31 cellular contexts compared by ENCODE assay signal in the genomic region with DNA sequence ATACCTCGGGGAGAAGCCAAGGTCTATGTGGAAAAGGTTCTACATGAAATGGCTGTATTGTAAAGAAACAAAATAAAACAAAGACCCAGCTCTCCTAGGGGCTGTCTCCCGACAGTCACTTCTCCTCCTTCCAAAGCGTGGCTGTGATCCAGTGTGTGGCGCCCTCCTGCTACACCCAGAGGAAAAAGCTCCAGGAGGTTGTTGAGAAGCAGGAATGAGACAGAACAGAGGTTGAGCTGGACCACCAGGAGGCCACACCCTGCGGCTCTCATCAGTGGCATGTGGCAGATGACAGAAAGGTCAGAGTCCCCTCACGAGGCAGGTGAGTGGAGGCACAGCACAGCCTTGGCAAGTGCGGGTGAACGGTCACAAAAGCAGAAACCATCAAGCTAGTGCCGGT.
"Had no signal": no experiment of that assay in that cellular context is flagged by ENCODE, and none has a peak within 500 bp of the region (broad histone marks: within the 10 kb centered on the region; RNA-seq: fewer than 3 reads in every experiment).

No MANE protein-coding gene starts in this region.

- H3K4me1 ChIP-seq: gastrocnemius medialis, prostate gland, uterus had no signal

- H3K4me3 ChIP-seq: coronary artery, dorsolateral prefrontal cortex, gastrocnemius medialis, hepatocyte, ovary, prostate gland, skin epidermis, uterus had no signal

- H3K4me2 ChIP-seq: hepatocyte had no signal

- H3K79me2 ChIP-seq: hepatocyte had no signal

- H3K4me1 Mint-ChIP-seq: activated CD8-positive, alpha-beta memory T cell treated with anti-CD3 and anti-CD28 coated beads, Interleukin-2, amount 10 ng/mL, durations not matched to agents 7 days and 5 days; immature natural killer cell; naive thymus-derived CD4-positive, alpha-beta T cell; stimulated activated naive CD8-positive, alpha-beta T cell treated with anti-CD3 and anti-CD28 coated beads, Interleukin-15, amount 100 ng/mL, for 72 hours had no signal

- DNase-seq: activated CD4-positive, alpha-beta T cell treated with anti-CD3 and anti-CD28 coated beads for 1 hour; activated CD4-positive, alpha-beta T cell treated with anti-CD3 and anti-CD28 coated beads, Interleukin-2, amount 50 U/mL, for 1 hour; activated CD8-positive, alpha-beta memory T cell treated with anti-CD3 and anti-CD28 coated beads, Interleukin-2, amount 10 ng/mL, durations not matched to agents 7 days and 5 days; activated CD8-positive, alpha-beta T cell treated with anti-CD3 and anti-CD28 coated beads, Interleukin-2, amount 10 ng/mL, durations not matched to agents 7 days and 5 days; activated T-cell treated with anti-CD3 and anti-CD28 coated beads, Interleukin-2, amount 50 U/mL, for 48 hours; dorsolateral prefrontal cortex; effector memory CD4-positive, alpha-beta T cell; erythroblast; gastrocnemius medialis; glutamatergic neuron; immature natural killer cell; kidney; left colon; midbrain; naive thymus-derived CD4-positive, alpha-beta T cell; ovary; retina; stimulated activated CD4-positive, alpha-beta T cell treated with anti-CD3 and anti-CD28 coated beads, Interleukin-12 subunit alpha, Interleukin-12 subunit beta, amount 100 ng/mL, for 4 hours; stimulated activated CD4-positive, alpha-beta T cell treated with anti-CD3 and anti-CD28 coated beads, Interleukin-4, amount 100 ng/mL, for 1 hour; stimulated activated naive CD8-positive, alpha-beta T cell treated with anti-CD3 and anti-CD28 coated beads, Interleukin-15, amount 100 ng/mL, for 72 hours; substantia nigra; T1000; uterus had no signal

- H3K36me3 ChIP-seq: gastrocnemius medialis, ovary, prostate gland, uterus had no signal

- H2AFZ ChIP-seq: hepatocyte had no signal

- H3K27me3 Mint-ChIP-seq: activated CD8-positive, alpha-beta memory T cell treated with anti-CD3 and anti-CD28 coated beads, Interleukin-2, amount 10 ng/mL, durations not matched to agents 7 days and 5 days had no signal

- H3K4me3 Mint-ChIP-seq: activated CD8-positive, alpha-beta memory T cell treated with anti-CD3 and anti-CD28 coated beads, Interleukin-2, amount 10 ng/mL, durations not matched to agents 7 days and 5 days; activated CD8-positive, alpha-beta T cell treated with anti-CD3 and anti-CD28 coated beads, Interleukin-2, amount 10 ng/mL, durations not matched to agents 7 days and 5 days; immature natural killer cell; naive thymus-derived CD4-positive, alpha-beta T cell; stimulated activated naive CD8-positive, alpha-beta T cell treated with anti-CD3 and anti-CD28 coated beads, Interleukin-15, amount 100 ng/mL, for 72 hours; type B pancreatic cell had no signal

- H3K27ac Mint-ChIP-seq: activated CD8-positive, alpha-beta memory T cell treated with anti-CD3 and anti-CD28 coated beads, Interleukin-2, amount 10 ng/mL, durations not matched to agents 7 days and 5 days; activated CD8-positive, alpha-beta T cell treated with anti-CD3 and anti-CD28 coated beads, Interleukin-2, amount 10 ng/mL, durations not matched to agents 7 days and 5 days; activated naive CD4-positive, alpha-beta T cell treated with anti-CD3 and anti-CD28 coated beads, Interleukin-2, amount 50 U/mL, for 72 hours; activated T-helper 2 cell treated with anti-CD3 and anti-CD28 coated beads, Interferon-gamma antibody, Interleukin-2, Interleukin-4, amounts not matched to agents 10 μg/mL and 5 μg/mL and 100 μg/mL, durations not matched to agents 14 hours and 24 hours and 36 hours; immature natural killer cell; naive thymus-derived CD4-positive, alpha-beta T cell; stimulated activated naive CD8-positive, alpha-beta T cell treated with anti-CD3 and anti-CD28 coated beads, Interleukin-15, amount 100 ng/mL, for 72 hours; type B pancreatic cell had no signal

- H3K36me3 Mint-ChIP-seq: activated CD8-positive, alpha-beta memory T cell treated with anti-CD3 and anti-CD28 coated beads, Interleukin-2, amount 10 ng/mL, durations not matched to agents 7 days and 5 days; immature natural killer cell; type B pancreatic cell had no signal

- H3K27ac ChIP-seq: coronary artery, dorsolateral prefrontal cortex, gastrocnemius medialis, hepatocyte, ovary, prostate gland, skin epidermis, uterus had no signal

- H3K27me3 ChIP-seq: gastrocnemius medialis, hepatocyte, ovary, uterus had no signal

- H3K9me3 Mint-ChIP-seq: activated T-helper 2 cell treated with anti-CD3 and anti-CD28 coated beads, Interferon-gamma antibody, Interleukin-2, Interleukin-4, amounts not matched to agents 10 μg/mL and 5 μg/mL and 100 μg/mL, durations not matched to agents 14 hours and 24 hours and 36 hours; immature natural killer cell; stimulated activated naive CD8-positive, alpha-beta T cell treated with anti-CD3 and anti-CD28 coated beads, Interleukin-15, amount 100 ng/mL, for 72 hours; type B pancreatic cell had no signal

- ATAC-seq: activated CD8-positive, alpha-beta memory T cell treated with anti-CD3 and anti-CD28 coated beads, Interleukin-2, amount 10 ng/mL, durations not matched to agents 7 days and 5 days; activated CD8-positive, alpha-beta T cell treated with anti-CD3 and anti-CD28 coated beads, Interleukin-2, amount 10 ng/mL, durations not matched to agents 7 days and 5 days; activated naive CD4-positive, alpha-beta T cell treated with anti-CD3 and anti-CD28 coated beads, Interleukin-2, amount 50 U/mL, for 72 hours; gastrocnemius medialis; left colon; naive thymus-derived CD4-positive, alpha-beta T cell; sciatic nerve; stimulated activated naive CD8-positive, alpha-beta T cell treated with anti-CD3 and anti-CD28 coated beads, Interleukin-15, amount 100 ng/mL, for 72 hours had no signal
